In the genomic region with DNA sequence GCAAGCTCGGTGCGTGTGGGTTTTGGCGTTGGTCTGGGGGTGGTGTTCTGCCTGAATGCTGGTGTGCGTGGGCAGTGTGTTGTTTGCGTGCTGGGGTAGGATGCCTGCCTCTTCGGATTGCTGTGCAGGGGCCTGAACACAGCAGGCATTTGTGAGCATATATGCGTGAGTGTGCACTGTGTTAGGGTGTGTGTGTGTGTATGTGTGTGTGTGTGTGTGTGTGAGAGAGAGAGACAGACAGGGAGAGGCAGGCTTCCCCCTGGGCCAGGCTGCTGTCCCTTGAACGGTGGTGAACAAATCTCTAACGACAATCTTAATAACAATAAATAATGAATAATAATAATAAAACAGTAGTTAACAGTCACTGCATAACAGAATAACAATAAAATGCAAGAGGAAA, we compare ENCODE assay signal across 8 cellular contexts.
DNase-seq lines count a peak whose midpoint lies in the region; ATAC-seq and TF ChIP-seq lines count a peak whose summit lies in the region.
"Not testable (repeated sequence)": the region's sequence is repeated elsewhere in the genome, so short reads cannot be mapped to it uniquely, and the experiment has no call there.

No MANE protein-coding gene starts in this region.

- not testable (repeated sequence) for H3K4me3 ChIP-seq in CD8-positive, alpha-beta T cell (ENCODE audit: low read depth, low read length); WERI-Rb-1 (ENCODE audit: low read depth, low read length); transverse colon

- not testable (repeated sequence) for H3K4me1 ChIP-seq in CD8-positive, alpha-beta T cell (ENCODE audit: insufficient read depth, low read length); transverse colon

- in situ Hi-C loops in transverse colon (cut with MboI; ENCODE audit: low pct_ligation_motif_present in 1 of 4, low pct_unique_long_range_greater_than_20kb in 1 of 4, low sequenced_read_pairs in 3 of 4), result not testable (repeated sequence)

- not testable (repeated sequence) for TF ChIP-seq POLR2A in transverse colon (IDR thresholded peaks at IDR 0.05)

- not testable (repeated sequence) for H3K9me3 ChIP-seq in CD8-positive, alpha-beta T cell (ENCODE audit: low read length); WERI-Rb-1 (ENCODE audit: severe bottlenecking); transverse colon

- intact Hi-C loops in CD8-positive, alpha-beta T cell (cut with DNase I, micrococcal nuclease); left ventricle myocardium superior (cut with micrococcal nuclease); transverse colon (cut with DNase I; ENCODE audit: low total_unique reads): not testable (repeated sequence)

- POLR2A ChIA-PET in CD8-positive, alpha-beta T cell (lab: Charles Lee), result not testable (repeated sequence)

- not testable (repeated sequence) for H3K36me3 ChIP-seq in CD8-positive, alpha-beta T cell (ENCODE audit: insufficient read depth, low read length); WERI-Rb-1; transverse colon

- H3K4me3 Mint-ChIP-seq in CD8-positive, alpha-beta T cell, result peak overlapping the region; percentile 62
- peak overlapping the region; percentile 47 for H3K4me3 Mint-ChIP-seq in activated naive CD8-positive, alpha-beta T cell
- H3K4me3 Mint-ChIP-seq in naive B cell, result peak overlapping the region in 6 of 8 donors; percentile 43 to 85 (median 70)

- 15% methylated on average over 3 of the region's 9 CpGs; no CpG with 5 or more reads in 1 of the 2 donors for WGBS in transverse colon (ENCODE audit: low coverage in 1 of 2), 2 donors

- H3K27ac ChIP-seq in CD8-positive, alpha-beta T cell (ENCODE audit: low read depth, low read length); WERI-Rb-1: not testable (repeated sequence)
- peak overlapping the region in 2 of 4 donors; percentile 29 to 30 for H3K27ac ChIP-seq in transverse colon

- H3K27ac Mint-ChIP-seq in CD8-positive, alpha-beta T cell, result peak overlapping the region; percentile 64
- not testable (repeated sequence) for H3K27ac Mint-ChIP-seq in activated naive CD8-positive, alpha-beta T cell; naive B cell

- not testable (repeated sequence) for H3K27me3 ChIP-seq in CD8-positive, alpha-beta T cell (ENCODE audit: insufficient read depth, low read length); WERI-Rb-1 (ENCODE audit: insufficient read depth, low read depth, severe bottlenecking); transverse colon

- TF ChIP-seq CTCF in CD8-positive, alpha-beta T cell (IDR thresholded peaks at IDR 0.05); WERI-Rb-1 (IDR thresholded peaks at IDR 0.05; ENCODE audit: low read depth, low read length); omental fat pad (IDR thresholded peaks at IDR 0.05); transverse colon (IDR thresholded peaks at IDR 0.05): not testable (repeated sequence)

- H3K4me1 Mint-ChIP-seq in CD8-positive, alpha-beta T cell (ENCODE audit: low read depth); activated naive CD8-positive, alpha-beta T cell (ENCODE audit: low read depth); naive B cell: not testable (repeated sequence)

- not testable (repeated sequence) for TF ChIP-seq EP300 in transverse colon (IDR thresholded peaks at IDR 0.05; ENCODE audit: low read depth)

- CTCF ChIA-PET in CD8-positive, alpha-beta T cell (lab: Charles Lee), result not testable (repeated sequence)

- H3K9me3 Mint-ChIP-seq in CD8-positive, alpha-beta T cell; activated naive CD8-positive, alpha-beta T cell (ENCODE audit: low read depth); naive B cell: not testable (repeated sequence)

- H3K36me3 Mint-ChIP-seq in CD8-positive, alpha-beta T cell; activated naive CD8-positive, alpha-beta T cell; naive B cell: not testable (repeated sequence)

- peak in 2 of 7 experiments; percentile 9 to 16 for DNase-seq in CD8-positive, alpha-beta T cell
- DNase-seq in WERI-Rb-1 (peak; percentile 7), left ventricle myocardium superior (peak; percentile 1), omental fat pad (ENCODE audit: low spot score) (peak; percentile 9), transverse colon (peak; percentile 14)
- peak; percentile 40 for DNase-seq in activated CD8-positive, alpha-beta memory T cell treated with anti-CD3 and anti-CD28 coated beads for 24 hours
- not testable (repeated sequence) for DNase-seq in naive B cell

- H3K27me3 Mint-ChIP-seq in CD8-positive, alpha-beta T cell (ENCODE audit: low read depth); activated naive CD8-positive, alpha-beta T cell; naive B cell: not testable (repeated sequence)

- not testable (repeated sequence) for ATAC-seq in CD8-positive, alpha-beta T cell; left ventricle myocardium superior; naive B cell (ENCODE audit: low read depth in 2 of 2); omental fat pad (ENCODE audit: low FRiP score)
